In the genomic region with DNA sequence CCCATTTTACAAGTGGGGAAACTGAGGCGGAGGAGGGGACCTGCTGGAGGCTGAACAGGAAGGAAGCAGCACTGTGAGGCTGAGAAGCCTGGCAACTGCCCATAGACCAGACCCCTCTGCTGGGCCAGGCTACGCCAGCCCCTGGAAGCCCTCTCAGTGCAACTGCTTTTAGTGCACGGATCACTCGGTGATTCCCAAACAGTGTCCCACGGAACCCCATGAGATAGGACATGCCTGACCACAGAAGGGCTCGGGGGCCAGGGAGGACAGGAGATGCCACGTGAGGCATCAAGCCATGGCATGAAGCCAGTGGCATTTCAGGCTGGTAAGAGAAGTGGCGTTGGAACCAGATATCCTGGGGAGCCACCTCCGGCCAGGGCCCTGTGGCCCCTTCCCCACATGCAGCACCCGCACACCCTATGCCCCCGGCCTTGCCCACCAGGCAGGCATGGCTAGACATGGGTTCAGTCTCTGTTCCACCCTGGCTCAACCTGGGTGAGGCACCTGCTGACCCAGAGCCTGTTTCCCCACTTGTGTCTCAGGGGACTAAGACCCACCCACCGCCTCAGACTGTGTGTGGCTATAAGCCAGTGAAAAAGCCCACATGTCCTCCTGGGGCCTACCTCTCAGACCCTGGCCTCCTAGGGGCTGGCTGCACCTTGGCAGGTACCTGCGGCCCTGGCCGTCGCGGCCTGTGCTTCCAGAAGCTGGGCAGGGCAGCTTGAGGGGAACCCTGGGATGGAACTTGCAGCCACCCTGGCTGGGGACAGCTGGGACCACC, we compare ENCODE assay signal across 2 cellular contexts.
TF ChIP-seq lines count a peak whose summit lies in the region.

No MANE protein-coding gene starts in this region.

TF ChIP-seq in IMR-90, 13 proteins besides CTCF, POLR2A, EP300 and RAD21:
- TF ChIP-seq NFE2L2 (IDR thresholded peaks at IDR 0.05; ENCODE audit: low read depth, low read length) (no peak), MAFK (IDR thresholded peaks at IDR 0.05; ENCODE audit: low read depth, low read length) (no peak), BHLHE40 (IDR thresholded peaks at IDR 0.05; ENCODE audit: low read depth, low read length) (no peak), FOS (IDR thresholded peaks at IDR 0.05; ENCODE audit: low read depth, low read length) (no peak), MXI1 (IDR thresholded peaks at IDR 0.05; ENCODE audit: borderline replicate concordance, low read depth, low read length) (no peak), CEBPB (IDR thresholded peaks at IDR 0.05; ENCODE audit: low read depth, low read length) (no peak), RFX5 (IDR thresholded peaks at IDR 0.05; ENCODE audit: low read depth, low read length) (no peak), MAZ (IDR thresholded peaks at IDR 0.05; ENCODE audit: borderline replicate concordance, low read depth, low read length) (no peak)
- TF ChIP-seq, protein P1, sequence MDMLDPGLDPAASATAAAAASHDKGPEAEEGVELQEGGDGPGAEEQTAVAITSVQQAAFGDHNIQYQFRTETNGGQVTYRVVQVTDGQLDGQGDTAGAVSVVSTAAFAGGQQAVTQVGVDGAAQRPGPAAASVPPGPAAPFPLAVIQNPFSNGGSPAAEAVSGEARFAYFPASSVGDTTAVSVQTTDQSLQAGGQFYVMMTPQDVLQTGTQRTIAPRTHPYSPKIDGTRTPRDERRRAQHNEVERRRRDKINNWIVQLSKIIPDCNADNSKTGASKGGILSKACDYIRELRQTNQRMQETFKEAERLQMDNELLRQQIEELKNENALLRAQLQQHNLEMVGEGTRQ (IDR thresholded peaks at IDR 0.05; ENCODE audit: low read depth, low read length) = no peak
TF ChIP-seq in IMR-90: peak in this region for 0.

TF ChIP-seq in H1, 55 proteins besides CTCF, POLR2A, EP300 and RAD21:
- TF ChIP-seq RXRA (IDR thresholded peaks at IDR 0.05; ENCODE audit: insufficient read depth, low read depth, low read length) (no peak), ZNF274 (IDR thresholded peaks at IDR 0.05; ENCODE audit: borderline replicate concordance, extremely low read depth, low read length) (no peak), BRCA1 (IDR thresholded peaks at IDR 0.05; ENCODE audit: low read depth, low read length) (no peak), TBP (IDR thresholded peaks at IDR 0.05; ENCODE audit: low read depth, low read length) (no peak), EGR1 (IDR thresholded peaks at IDR 0.05; ENCODE audit: borderline replicate concordance, low read depth, low read length) (no peak), CREB1 (IDR thresholded peaks at IDR 0.05) (no peak), CEBPB (IDR thresholded peaks at IDR 0.05; ENCODE audit: low read depth, low read length) (no peak), SP1 (IDR thresholded peaks at IDR 0.05; ENCODE audit: low read depth, low read length) (no peak), TAF1 (IDR thresholded peaks at IDR 0.05; ENCODE audit: low read depth, low read length) (no peak), JUND (IDR thresholded peaks at IDR 0.05; ENCODE audit: low read length) (no peak), MAFK (IDR thresholded peaks at IDR 0.05; ENCODE audit: low read depth, low read length) (no peak), SRF (IDR thresholded peaks at IDR 0.05; ENCODE audit: low read depth, low read length) (no peak), POLR2AphosphoS5 (IDR thresholded peaks at IDR 0.05; ENCODE audit: low read depth, low read length) (no peak), CTBP2 (IDR thresholded peaks at IDR 0.05; ENCODE audit: borderline replicate concordance, insufficient read depth, insufficient read length, low read length) (no peak), SAP30 (IDR thresholded peaks at IDR 0.05; ENCODE audit: insufficient read depth, insufficient replicate concordance, low read length) (no peak), KDM5A (IDR thresholded peaks at IDR 0.05; ENCODE audit: low read length) (no peak), TAF7 (optimal IDR thresholded peaks at IDR 0.05; ENCODE audit: borderline replicate concordance, low read depth, low read length) (no peak)
- TF ChIP-seq, protein P2, sequence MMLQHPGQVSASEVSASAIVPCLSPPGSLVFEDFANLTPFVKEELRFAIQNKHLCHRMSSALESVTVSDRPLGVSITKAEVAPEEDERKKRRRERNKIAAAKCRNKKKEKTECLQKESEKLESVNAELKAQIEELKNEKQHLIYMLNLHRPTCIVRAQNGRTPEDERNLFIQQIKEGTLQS (IDR thresholded peaks at IDR 0.05; ENCODE audit: insufficient read depth, low read depth, low read length) = no peak
- TF ChIP-seq, protein P3, sequence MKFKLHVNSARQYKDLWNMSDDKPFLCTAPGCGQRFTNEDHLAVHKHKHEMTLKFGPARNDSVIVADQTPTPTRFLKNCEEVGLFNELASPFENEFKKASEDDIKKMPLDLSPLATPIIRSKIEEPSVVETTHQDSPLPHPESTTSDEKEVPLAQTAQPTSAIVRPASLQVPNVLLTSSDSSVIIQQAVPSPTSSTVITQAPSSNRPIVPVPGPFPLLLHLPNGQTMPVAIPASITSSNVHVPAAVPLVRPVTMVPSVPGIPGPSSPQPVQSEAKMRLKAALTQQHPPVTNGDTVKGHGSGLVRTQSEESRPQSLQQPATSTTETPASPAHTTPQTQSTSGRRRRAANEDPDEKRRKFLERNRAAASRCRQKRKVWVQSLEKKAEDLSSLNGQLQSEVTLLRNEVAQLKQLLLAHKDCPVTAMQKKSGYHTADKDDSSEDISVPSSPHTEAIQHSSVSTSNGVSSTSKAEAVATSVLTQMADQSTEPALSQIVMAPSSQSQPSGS (IDR thresholded peaks at IDR 0.05; ENCODE audit: low read length) = no peak
